Comparison of ENCODE assay signal across 12 cellular contexts in the genomic region with DNA sequence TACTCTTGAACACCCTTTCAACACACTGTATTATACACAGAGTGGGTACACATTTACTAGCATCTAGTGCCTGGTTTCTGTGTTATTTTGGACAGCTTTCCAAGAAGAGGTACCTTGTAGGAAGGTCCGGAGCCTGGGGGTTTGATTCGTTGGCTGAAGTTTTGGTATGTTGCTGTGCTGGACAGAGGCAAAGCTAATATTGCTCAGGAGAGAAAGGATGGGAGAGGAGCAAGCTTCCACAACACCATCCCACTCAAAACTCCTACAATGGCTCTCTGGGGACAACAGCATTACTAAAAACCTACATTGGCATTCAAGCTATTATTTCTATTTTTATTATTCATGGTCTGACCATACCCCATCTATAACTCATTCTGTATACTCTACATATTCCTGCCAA. TPM values are rescaled to one million over a fixed set of nuclear protein-coding genes. Genes with fewer than 3 reads are reported as not detected.
DNase-seq lines count a peak whose midpoint lies in the region; ATAC-seq and TF ChIP-seq lines count a peak whose summit lies in the region.
"Had no signal": no experiment of that assay in that cellular context is flagged by ENCODE, and none has a peak within 500 bp of the region (broad histone marks: within the 10 kb centered on the region; RNA-seq: fewer than 3 reads in every experiment).

No MANE protein-coding gene starts in this region.

- in situ Hi-C loops in GM23248 (cut with MboI) (no loop called here), G401 (cut with HindIII; ENCODE audit: low sequenced_read_pairs) (no loop called here)

- H3K4me1 Mint-ChIP-seq in WTC11, result peaks cover 13% of the 10 kb centered on the region

- H3K79me2 ChIP-seq in GM23248 (ENCODE audit: insufficient read depth), result no peaks in the 10 kb centered on the region

- H3K4me3 Mint-ChIP-seq in WTC11, result peak overlapping the region; percentile 71

- H3K9ac ChIP-seq in GM23248, result no peak overlapping the region
- H3K9ac ChIP-seq in skeletal muscle tissue (ENCODE audit: low read depth in 1 of 3, low read length in 3 of 3), result no peak overlapping the region

- H3K9me2 ChIP-seq in GM23248 (ENCODE audit: insufficient read depth), result no peaks in the 10 kb centered on the region

- TF ChIP-seq CTCF in WTC11 (IDR thresholded peaks at IDR 0.05) (no peak), gastroesophageal sphincter (IDR thresholded peaks at IDR 0.05) (no peak), left lung (IDR thresholded peaks at IDR 0.05) (no peak)

- no peak for ATAC-seq in WTC11
- ATAC-seq in gastroesophageal sphincter, result no peak
- ATAC-seq in left lung, result no peak
- no peak for ATAC-seq in HG03442 (IDR thresholded peaks at IDR 0.05; ENCODE audit: unreplicated experiment)
- no peak for ATAC-seq in GM19328 (IDR thresholded peaks at IDR 0.05; ENCODE audit: unreplicated experiment)

- H3K36me3 ChIP-seq in GM23248 (ENCODE audit: low read depth), result no peaks in the 10 kb centered on the region
- H3K36me3 ChIP-seq in gastroesophageal sphincter, result no peaks in the 10 kb centered on the region
- no peaks in the 10 kb centered on the region for H3K36me3 ChIP-seq in skeletal muscle tissue (ENCODE audit: control insufficient read depth in 3 of 3, insufficient read depth in 3 of 3, low read length in 3 of 3)
- H3K36me3 ChIP-seq in left lung, result no peaks in the 10 kb centered on the region

- H3K4me3 ChIP-seq in GM23248, result no peak overlapping the region
- peak overlapping the region in 1 of 2 donors; percentile 90 for H3K4me3 ChIP-seq in gastroesophageal sphincter
- no peak overlapping the region for H3K4me3 ChIP-seq in skeletal muscle tissue (ENCODE audit: low read length in 3 of 3)
- H3K4me3 ChIP-seq in left lung, result peak overlapping the region in 1 of 2 donors; percentile 82

- no peak for TF ChIP-seq POLR2A in gastroesophageal sphincter (IDR thresholded peaks at IDR 0.05)

- WGBS in GM23248 (ENCODE audit: low coverage in 1 of 2, low lambda C conversion rate in 2 of 2, missing lambda C conversion rate in 2 of 2), 2 experiments, result 84 to 90% methylated on average over 2 of the region's 2 CpGs
- WGBS in gastroesophageal sphincter (ENCODE audit: low coverage in 1 of 2), 2 donors, result 50 to 55% methylated on average over 2 of the region's 2 CpGs

- H3K9me3 ChIP-seq in GM23248 (ENCODE audit: low read depth), result no peaks in the 10 kb centered on the region
- H3K9me3 ChIP-seq in gastroesophageal sphincter, result no peaks in the 10 kb centered on the region
- H3K9me3 ChIP-seq in skeletal muscle tissue (ENCODE audit: control insufficient read depth in 3 of 3, low read length in 3 of 3), result no peaks in the 10 kb centered on the region
- no peaks in the 10 kb centered on the region for H3K9me3 ChIP-seq in left lung

- H3K36me3 Mint-ChIP-seq in WTC11, result no peaks in the 10 kb centered on the region

- H3K4me2 ChIP-seq in GM23248 (ENCODE audit: unreplicated experiment), result no peak overlapping the region

- no peaks in the 10 kb centered on the region for H3K9me3 Mint-ChIP-seq in WTC11

- TF ChIP-seq EP300 in gastroesophageal sphincter (IDR thresholded peaks at IDR 0.05), result no peak

- intact Hi-C loops in left lung (cut with DNase I), result no loop called here

- peaks cover 44% of the 10 kb centered on the region for H3K27me3 Mint-ChIP-seq in WTC11 (ENCODE audit: low read depth)

- CTCF ChIA-PET in WTC11 (lab: Charles Lee), result interaction anchor here (2.0 kb wide), 1 partner anchor 88 kb away, joined by 7 read pairs; no protein-coding TSS in a partner anchor

- H3K27ac Mint-ChIP-seq in WTC11, result no peak overlapping the region

- peaks cover 5% of the 10 kb centered on the region for H3F3A ChIP-seq in GM23248 (ENCODE audit: insufficient read depth)

- no peaks in the 10 kb centered on the region for H3K4me1 ChIP-seq in GM23248 (ENCODE audit: insufficient read depth)
- H3K4me1 ChIP-seq in gastroesophageal sphincter, result peaks cover 0 to 29% (median 9%) of the 10 kb centered on the region in 3 donors
- H3K4me1 ChIP-seq in skeletal muscle tissue (ENCODE audit: control insufficient read depth in 3 of 3, insufficient read depth in 3 of 3, low read length in 3 of 3), result peaks cover 17 to 30% (median 21%) of the 10 kb centered on the region in 3 donors
- H3K4me1 ChIP-seq in left lung, result peaks cover 5 to 33% of the 10 kb centered on the region in 2 donors

- POLR2A ChIA-PET in WTC11 (lab: Charles Lee), result interaction anchor here (1.0 kb wide), 1 partner anchor 57 kb away, joined by 5 read pairs; a partner anchor contains a TSS

- DNase-seq in GM23248 (peak; percentile 17), WTC11 (ENCODE audit: low spot score) (no peak), left lung (no peak), G401 (ENCODE audit: low spot score) (no peak)
- DNase-seq: cortex of kidney, retina, RPMI8226 had no signal

- peak overlapping the region; percentile 90 for H2AFZ ChIP-seq in GM23248

- H4K20me1 ChIP-seq in GM23248 (ENCODE audit: insufficient read depth), result no peaks in the 10 kb centered on the region

- no peak overlapping the region for H3K27ac ChIP-seq in GM23248
- peak overlapping the region in 3 of 4 donors; percentile 91 to 92 (median 92) for H3K27ac ChIP-seq in gastroesophageal sphincter
- H3K27ac ChIP-seq in skeletal muscle tissue (ENCODE audit: low read depth, low read length), result peak overlapping the region; percentile 55
- H3K27ac ChIP-seq in left lung, result peak overlapping the region in 1 of 2 donors; percentile 91

- H3K27me3 ChIP-seq in GM23248 (replicated peaks; ENCODE audit: insufficient read depth) (peaks cover 3% of the 10 kb centered on the region; the same call in 1 of the 2 replicates), gastroesophageal sphincter (no peaks in the 10 kb centered on the region), skeletal muscle tissue (ENCODE audit: control insufficient read depth in 3 of 3, insufficient read depth in 3 of 3, low read length in 3 of 3) (no peaks in the 10 kb centered on the region), left lung (no peaks in the 10 kb centered on the region)

TF ChIP-seq in WTC11, 78 proteins besides CTCF, POLR2A, EP300 and RAD21:
- TF ChIP-seq MYBL2 (CRISPR knock-in tag; IDR thresholded peaks at IDR 0.05), result no peak

RNA-seq across cellular contexts. Expression of a gene that starts 1.1 kb away (rescaled TPM):
- 6.3 and 7.5 TPM in 2 replicates for total RNA-seq in GM23248 (2014; rRNA removed; shearing (Covaris generic))
- polyA plus RNA-seq in GM23248 (2016; fragmentation: Nextera tagmentation; extraction: Ambion mirVana), result 6.7 and 8.1 TPM in 2 replicates
- total RNA-seq in WTC11 (2021), result 2.2 to 2.7 TPM (median 2.6 TPM) in 3 replicates
- 10 to 100 TPM in 3 of 4 donors, 1 to 10 TPM in 1; 8.9 to 27.9 (median 14.0) TPM for total RNA-seq in gastroesophageal sphincter
- total RNA-seq in skeletal muscle tissue, result 9.4 TPM
- 10 to 100 TPM; 12.7 to 19.6 TPM for total RNA-seq in left lung
- total RNA-seq in G401 (2014; rRNA removed; shearing (Covaris generic)), result not detected in 2 replicates

RNA-seq across cellular contexts. Expression of a gene that starts 12.8 kb away (rescaled TPM):
- 5.9 and 7.8 TPM in 2 replicates for total RNA-seq in GM23248 (2014; rRNA removed; shearing (Covaris generic))
- polyA plus RNA-seq in GM23248 (2016; fragmentation: Nextera tagmentation; extraction: Ambion mirVana), result 4.1 and 4.6 TPM in 2 replicates
- total RNA-seq in WTC11 (2021), result 3.3 to 3.6 TPM (median 3.6 TPM) in 3 replicates
- total RNA-seq in gastroesophageal sphincter, result 10 to 100 TPM; 14.0 to 21.9 (median 17.5) TPM
- total RNA-seq in skeletal muscle tissue, result 8.4 TPM
- 10 to 100 TPM; 10.8 to 11.3 TPM for total RNA-seq in left lung
- 0.03 TPM in 1 of 2 replicates, not detected in the other for total RNA-seq in G401 (2014; rRNA removed; shearing (Covaris generic))

RNA-seq across cellular contexts. Expression of a gene that starts 57.2 kb away (rescaled TPM):
- not detected in 2 replicates for total RNA-seq in GM23248 (2014; rRNA removed; shearing (Covaris generic))
- polyA plus RNA-seq in GM23248 (2016; fragmentation: Nextera tagmentation; extraction: Ambion mirVana), result 0.20 TPM in 1 of 2 replicates, not detected in the other
- total RNA-seq in WTC11 (2021), result 31.5 to 32.3 TPM (median 32.1 TPM) in 3 replicates
- under 1 TPM in 3 of 4 donors, not detected in 1; 0.31 to 0.54 (median 0.54) TPM for total RNA-seq in gastroesophageal sphincter
- under 0.01 TPM for total RNA-seq in skeletal muscle tissue
- total RNA-seq in left lung, result under 1 TPM in 1 of 2 donors, not detected in 1; 0.12 TPM
- not detected in 2 replicates for total RNA-seq in G401 (2014; rRNA removed; shearing (Covaris generic))
- total RNA-seq: activated CD8-positive, alpha-beta memory T cell treated with anti-CD3 and anti-CD28 coated beads for 36 hours had no signal

Comparison
In these comparisons a context has a peak if more than half of its experiments do, and no peak if none do; other contexts are left out.
1. RNA of a gene that starts 57.2 kb away (total RNA-seq): 31.5 to 32.3 TPM in WTC11; 0.31 to 0.54 TPM in gastroesophageal sphincter, 0.12 TPM in left lung, not detected in GM23248, under 0.01 TPM in skeletal muscle tissue (single experiment) and not detected in G401; every median in the first group is over 10 times any median in the second.